Comparison of ENCODE assay signal across 7 cellular contexts in the genomic region with DNA sequence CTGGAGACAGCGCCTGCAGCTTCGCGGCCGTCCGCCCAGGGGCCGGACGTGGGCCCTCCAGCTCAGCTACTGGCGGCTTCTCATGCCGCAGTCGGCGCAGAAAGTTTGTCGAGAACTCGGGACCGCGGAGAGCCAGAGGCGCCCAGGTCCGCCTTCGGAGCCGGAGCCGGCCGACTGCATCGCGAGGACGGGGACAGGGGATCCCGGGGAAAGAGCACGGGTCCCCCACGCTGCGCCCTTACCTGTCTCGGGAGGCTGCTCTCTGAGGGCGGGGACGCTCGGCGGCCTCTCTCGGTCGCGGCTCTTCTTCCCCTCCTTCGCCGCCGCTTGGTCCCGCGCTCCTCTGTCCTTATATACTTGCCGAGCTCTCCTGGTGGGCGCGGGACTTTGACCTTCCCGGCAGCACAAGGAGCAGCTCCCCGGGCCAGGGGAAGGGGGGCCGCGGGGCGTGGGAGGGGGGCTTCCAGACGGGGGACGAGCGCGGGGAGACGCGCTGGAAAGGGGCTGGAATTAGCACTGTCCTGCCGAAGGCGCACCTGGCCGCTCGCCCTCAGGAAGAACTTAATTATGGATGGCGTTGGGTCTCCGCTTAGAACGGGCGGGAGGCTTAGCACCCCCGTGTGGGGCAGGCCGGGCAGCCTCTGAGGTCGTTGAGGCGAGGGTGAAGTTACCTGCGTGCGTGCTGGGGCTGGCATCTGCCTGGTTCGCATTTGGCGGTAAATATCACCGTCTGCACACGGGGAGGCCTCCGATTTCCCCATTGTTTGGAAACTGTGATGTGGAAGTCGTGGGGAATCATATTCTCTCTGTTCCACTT. TPM values are rescaled to one million over a fixed set of nuclear protein-coding genes. Genes with fewer than 3 reads are reported as not detected.
DNase-seq lines count a peak whose midpoint lies in the region; ATAC-seq, FAIRE-seq and TF ChIP-seq lines count a peak whose summit lies in the region.

A gene (minus strand): TSS at position 325 of the 817 bp plus-strand sequence. CDS start 3,808 bp downstream, outside the sequence.

- 7% methylated on average over 66 of the region's 75 CpGs for WGBS in GM12878 (ENCODE audit: insufficient coverage, insufficient replicate concordance, low lambda C conversion rate, missing lambda C conversion rate)

- H3K4me1 ChIP-seq in GM12878 (ENCODE audit: control insufficient read depth, insufficient read depth, low read length) = peaks cover 18% of the 10 kb centered on the region

- CTCF ChIA-PET in RWPE1 (lab: Yijun Ruan, JAX) (interaction anchor here (0.6 to 0.7 kb wide), 3 partner anchors 193 to 1153 kb away, joined by 3 to 4 read pairs (median 3); no protein-coding TSS in a partner anchor), GM12878 (lab: Yijun Ruan, JAX) (interaction anchor here (0.7 to 3.8 kb wide), 8 partner anchors 16 to 439 kb away, joined by 3 to 29 read pairs (median 6); no protein-coding TSS in a partner anchor)

- peak within 1 kb of the TSS; percentile 65 for H3K4me3 ChIP-seq in GM12878

- FAIRE-seq in GM12878 (lab: Jason Lieb, UNC) = no peak

- POLR2A ChIA-PET in RWPE1 (lab: Yijun Ruan, JAX; ENCODE audit: low non-redundant PET) = no interaction called here
- POLR2A ChIA-PET in GM12878 (lab: Charles Lee) = interaction anchor here (0.7 kb wide), 1 partner anchor 110 kb away, joined by 4 read pairs; no protein-coding TSS in a partner anchor

- no TSS peak for BruUV-seq in GM12878 (replicated peaks; lab: Mats Ljungman, UMichigan)

- H3K9ac ChIP-seq in GM12878 (ENCODE audit: control insufficient read depth, insufficient read depth, low read length) = no peak within 1 kb of the TSS

- in situ Hi-C loops in GM12878 (cut with MboI) = no loop called here

- ATAC-seq in GM18502 (IDR thresholded peaks at IDR 0.05; ENCODE audit: poor library complexity, unreplicated experiment) (peak; percentile 39), GM12878 (peak; percentile 61), HG02571 (IDR thresholded peaks at IDR 0.05; ENCODE audit: unreplicated experiment) (no peak), HG03175 (IDR thresholded peaks at IDR 0.05; ENCODE audit: unreplicated experiment) (no peak)

- H3K9me3 ChIP-seq in GM12878 (replicated peaks; ENCODE audit: control insufficient read depth, insufficient read depth, low read length) = no peaks in the 10 kb centered on the region

- peak; percentile 7 for DNase-seq in RWPE1 (ENCODE audit: low spot score)
- no peak for DNase-seq in GM12878 (ENCODE audit: low read depth, low spot score)
- peak; percentile 30 for DNase-seq in iris pigment epithelial cell (ENCODE audit: low read depth)
- peak; percentile 30 to 39 for DNase-seq in stimulated activated CD4-positive, alpha-beta T cell treated with anti-CD3 and anti-CD28 coated beads, Interleukin-2, amount 100 ng/mL, for 24 hours

- TF ChIP-seq EP300 in GM12878 (IDR thresholded peaks at IDR 0.05; ENCODE audit: borderline replicate concordance in 1 of 2, control insufficient read depth in 1 of 2, low read depth in 2 of 2, low read length in 2 of 2) = no peak

- RAD21 ChIA-PET in GM12878 (lab: Charles Lee; ENCODE audit: unreplicated experiment) = interaction anchor here (0.9 to 1.4 kb wide), 2 partner anchors 193 to 398 kb away, joined by 3 to 7 read pairs; no protein-coding TSS in a partner anchor

- TF ChIP-seq RAD21 in GM12878 (IDR thresholded peaks at IDR 0.05; ENCODE audit: insufficient read depth, low read depth, low read length) = no peak

- no peaks in the 10 kb centered on the region for H3K36me3 ChIP-seq in GM12878 (ENCODE audit: control insufficient read depth in 2 of 2, insufficient read depth in 2 of 2, low read length in 1 of 2)

- H3K4me2 ChIP-seq in GM12878 (ENCODE audit: control insufficient read depth, insufficient read depth) = peak within 1 kb of the TSS; percentile 69

- H2AFZ ChIP-seq in GM12878 (ENCODE audit: control insufficient read depth, low read depth, low read length) = peak within 1 kb of the TSS; percentile 59

- peaks cover 5 to 14% of the 10 kb centered on the region in 2 experiments for H3K27me3 ChIP-seq in GM12878 (replicated peaks in 1 of 2; ENCODE audit: control insufficient read depth in 2 of 2, insufficient read depth in 2 of 2, low read length in 1 of 2)

- no peak for TF ChIP-seq POLR2A in GM12878 (IDR thresholded peaks at IDR 0.05; ENCODE audit: low read depth, low read length)

- SMC1A ChIA-PET in GM12878 (lab: Charles Lee; ENCODE audit: uncharacterized antibody, unreplicated experiment) = interaction anchor here (0.6 to 6.5 kb wide), 4 partner anchors 28 to 398 kb away, joined by 3 to 70 read pairs (median 28); no protein-coding TSS in a partner anchor

- TF ChIP-seq CTCF in RWPE1 (conservative IDR thresholded peaks at IDR 0.05; ENCODE audit: low read depth) = no peak
- TF ChIP-seq CTCF in GM12878 (IDR thresholded peaks at IDR 0.05 in 2 of 3, conservative IDR thresholded peaks at IDR 0.05 in 1 of 3; ENCODE audit: control insufficient read depth in 2 of 3, extremely low read depth in 1 of 3, insufficient read depth in 1 of 3, low read depth in 3 of 3, low read length in 3 of 3) = no peak

- H3K27ac ChIP-seq in RWPE1 (no peak within 1 kb of the TSS), GM12878 (ENCODE audit: control insufficient read depth, insufficient read depth) (no peak within 1 kb of the TSS)

- intact Hi-C loops in GM12878 (cut with micrococcal nuclease; ENCODE audit: unreplicated experiment) = no loop called here

- H4K20me1 ChIP-seq in GM12878 (ENCODE audit: control insufficient read depth, insufficient read depth) = no peaks in the 10 kb centered on the region

- H3K79me2 ChIP-seq in GM12878 (ENCODE audit: control insufficient read depth, insufficient read depth, low read length) = no peaks in the 10 kb centered on the region

TF ChIP-seq in GM12878, 131 proteins besides CTCF, POLR2A, EP300 and RAD21:
- TF ChIP-seq SUZ12 (IDR thresholded peaks at IDR 0.05; ENCODE audit: unreplicated experiment) = peak; percentile 55
- no peak for TF ChIP-seq ZNF622 (IDR thresholded peaks at IDR 0.05)
- no peak for TF ChIP-seq NFIC (IDR thresholded peaks at IDR 0.05; ENCODE audit: low read depth, low read length)

RNA-seq across cellular contexts. Expression of the gene that starts here (rescaled TPM):
- not detected in 2 replicates for total RNA-seq in GM12878 (2013; cell fraction: nucleolus; rRNA removed)
- total RNA-seq in GM12878 (2014; rRNA removed) (10.3 and 14.7 TPM in 2 replicates), GM12878 (2014; rRNA removed; fragmentation: Illumina TruSeq; extraction: Trizol) (1.0 and 1.3 TPM in 2 replicates), GM12878 (2021) (6.2 and 6.8 TPM in 2 replicates)
- polyA plus RNA-seq in GM12878 (2011; ENCODE audit: low read depth) = 1.3 TPM
- polyA plus RNA-seq in GM12878 (2011; rRNA removed) (0.05 TPM in 1 of 2 replicates, not detected in the other), GM12878 (2014; fragmentation: Illumina TruSeq; extraction: Trizol) (0.15 TPM in 1 of 2 replicates, not detected in the other), GM12878 (2014; fragmentation: Nextera tagmentation; extraction: Ambion mirVana) (under 1 TPM in 1 of 2 experiments, not detected in 1; 0.11 TPM), GM12878 (2014; rRNA removed) (11.9 and 12.7 TPM in 2 replicates), GM12878 (2016; fragmentation: Nextera tagmentation; extraction: Ambion mirVana) (10 to 100 TPM; 11.0 to 11.7 TPM)
- 0.19 and 0.30 TPM in 2 replicates for polyA plus RNA-seq in GM12878 (2011; cell fraction: cytosol; rRNA removed)
- polyA plus RNA-seq in GM12878 (2011; cell fraction: nucleus; rRNA removed) = 0.15 and 0.25 TPM in 2 replicates
- 5.3 and 5.4 TPM in 2 replicates for polyA plus RNA-seq in GM12878 (2012)
- not detected in 2 replicates for polyA minus RNA-seq in GM12878 (2011; rRNA and poly(A)+ RNA removed)
- polyA minus RNA-seq in GM12878 (2011; cell fraction: cytosol; rRNA and poly(A)+ RNA removed) = not detected in 2 replicates
- not detected in 2 replicates for polyA minus RNA-seq in GM12878 (2011; cell fraction: nucleus; rRNA and poly(A)+ RNA removed)

Comparison
In these comparisons a context has a peak if more than half of its experiments do, and no peak if none do; other contexts are left out.
1. ATAC-seq: peak in GM18502 (single experiment) and GM12878 (single experiment); none in HG02571 (single experiment) and HG03175 (single experiment).